8 cellular contexts compared by ENCODE assay signal in genomic region chr2:200509227-200509607, GRCh38. TPM values are rescaled to one million over a fixed set of nuclear protein-coding genes. Genes with fewer than 3 reads are reported as not detected.
A peak's percentile ranks its signal among the peaks of the same experiment; 100 is the strongest.
DNase-seq lines count a peak whose midpoint lies in the region; ATAC-seq and TF ChIP-seq lines count a peak whose summit lies in the region.

No MANE protein-coding gene starts in this region.

- peak overlapping the region; percentile 79 for H3K27ac ChIP-seq in SJCRH30
- H3K27ac ChIP-seq in muscle layer of colon (ENCODE audit: low read depth, low read length): peak overlapping the region; percentile 85

- H3K36me3 ChIP-seq in SJCRH30 (no peaks in the 10 kb centered on the region), muscle layer of colon (ENCODE audit: insufficient read depth, low read length) (peaks cover 12% of the 10 kb centered on the region)

- ATAC-seq in GM21360 (IDR thresholded peaks at IDR 0.05; ENCODE audit: unreplicated experiment): peak; percentile 0

- no peaks in the 10 kb centered on the region for H3K27me3 ChIP-seq in SJCRH30
- no peaks in the 10 kb centered on the region for H3K27me3 ChIP-seq in muscle layer of colon (ENCODE audit: control insufficient read depth in 1 of 2, insufficient read depth in 2 of 2, low read length in 2 of 2)

- peak overlapping the region; percentile 76 for H3K9ac ChIP-seq in muscle layer of colon (ENCODE audit: low read length)

- DNase-seq in Ammon's horn (ENCODE audit: low spot score) (peak; percentile 12), SJCRH30 (peak; percentile 15 to 36), endothelial cell (ENCODE audit: low spot score) (no peak), amniotic stem cell (lab: John Stamatoyannopoulos, UW) (no peak), inferior parietal cortex (ENCODE audit: extremely low spot score) (no peak), retina (no peak)

- H3K27ac Mint-ChIP-seq in endothelial cell (ENCODE audit: unreplicated experiment): peak overlapping the region; percentile 67

- H3K9me3 ChIP-seq in SJCRH30 (replicated peaks): no peaks in the 10 kb centered on the region
- no peaks in the 10 kb centered on the region for H3K9me3 ChIP-seq in muscle layer of colon (ENCODE audit: low read length)

- H3K4me1 ChIP-seq in SJCRH30 (no peaks in the 10 kb centered on the region), muscle layer of colon (ENCODE audit: insufficient read depth, low read length) (peaks cover 18% of the 10 kb centered on the region)

- peak overlapping the region; percentile 75 for H3K4me3 ChIP-seq in SJCRH30
- peak overlapping the region; percentile 78 to 87 for H3K4me3 ChIP-seq in muscle layer of colon (ENCODE audit: low read depth in 1 of 2, low read length in 2 of 2)

- H3K9me3 Mint-ChIP-seq in endothelial cell (ENCODE audit: unreplicated experiment): no peaks in the 10 kb centered on the region

- peaks cover 10% of the 10 kb centered on the region for H3K4me1 Mint-ChIP-seq in endothelial cell (ENCODE audit: unreplicated experiment)

- H3K4me3 Mint-ChIP-seq in endothelial cell (ENCODE audit: unreplicated experiment): peak overlapping the region; percentile 90

- no peaks in the 10 kb centered on the region for H3K36me3 Mint-ChIP-seq in endothelial cell (ENCODE audit: low read depth, unreplicated experiment)

- peaks cover 4% of the 10 kb centered on the region for H3K27me3 Mint-ChIP-seq in endothelial cell (ENCODE audit: unreplicated experiment)

- no peak for TF ChIP-seq CTCF in endothelial cell (IDR thresholded peaks at IDR 0.05; ENCODE audit: unreplicated experiment)

RNA-seq across cellular contexts. Expression of gene KCTD18, which starts 0.7 kb away (rescaled TPM):
- total RNA-seq in SJCRH30 (2014; rRNA removed; shearing (Covaris generic)): 8.2 and 9.0 TPM in 2 replicates
- total RNA-seq in endothelial cell (ENCODE audit: unreplicated experiment): 6.4 TPM

RNA-seq across cellular contexts. Expression of gene SGO2, which starts 16.8 kb away (rescaled TPM):
- total RNA-seq in SJCRH30 (2014; rRNA removed; shearing (Covaris generic)): 43.9 and 50.3 TPM in 2 replicates
- total RNA-seq in endothelial cell (ENCODE audit: unreplicated experiment): 10.5 TPM

Comparison
In these comparisons a context has a peak if more than half of its experiments do, and no peak if none do; other contexts are left out.
1. DNase-seq: peak in Ammon's horn (single experiment) and SJCRH30 (2 of 2); none in endothelial cell (single experiment), amniotic stem cell (single experiment), inferior parietal cortex (single experiment) and retina (single experiment).